In genomic region chr13:89955773-89956172, GRCh38 we compare ENCODE assay signal across 26 cellular contexts.
"Had no signal": no experiment of that assay in that cellular context is flagged by ENCODE, and none has a peak within 500 bp of the region (broad histone marks: within the 10 kb centered on the region; RNA-seq: fewer than 3 reads in every experiment).

No MANE protein-coding gene starts in this region.

- ATAC-seq: effector memory CD8-positive, alpha-beta T cell; esophagus mucosa; foreskin keratinocyte; gastrocnemius medialis; gastroesophageal sphincter; heart left ventricle; heart right ventricle had no signal

- H2AFZ ChIP-seq: hepatocyte had no signal

- FAIRE-seq: endothelial cell of umbilical vein had no signal

- H3K4me3 ChIP-seq: colonic mucosa, coronary artery, dorsolateral prefrontal cortex, esophagus muscularis mucosa, esophagus squamous epithelium, gastrocnemius medialis, gastroesophageal sphincter, heart left ventricle, heart right ventricle, hepatocyte had no signal

- H3K27ac ChIP-seq: colonic mucosa, coronary artery, dorsolateral prefrontal cortex, epithelial cell of prostate, esophagus muscularis mucosa, esophagus squamous epithelium, foreskin keratinocyte, gastrocnemius medialis, gastroesophageal sphincter, heart left ventricle, heart right ventricle, hepatocyte had no signal

- H3K79me2 ChIP-seq: hepatocyte had no signal

- H3K4me2 ChIP-seq: hepatocyte had no signal

- DNase-seq: colonic mucosa; cortex of kidney; dermis blood vessel endothelial cell; dorsolateral prefrontal cortex; effector CD4-positive, alpha-beta T cell; effector CD8-positive, alpha-beta T cell; effector memory CD4-positive, alpha-beta T cell; effector memory CD8-positive, alpha-beta T cell; endodermal cell; erythroblast; esophagus squamous epithelium; foreskin fibroblast; foreskin keratinocyte; foreskin melanocyte; gastrocnemius medialis; glutamatergic neuron; head of caudate nucleus; heart left ventricle; heart right ventricle had no signal

- H3K9me3 ChIP-seq: colonic mucosa, esophagus muscularis mucosa, esophagus squamous epithelium, gastrocnemius medialis, gastroesophageal sphincter had no signal

- H3K27me3 ChIP-seq: colonic mucosa, dorsolateral prefrontal cortex, esophagus muscularis mucosa, esophagus squamous epithelium, foreskin keratinocyte, gastrocnemius medialis, gastroesophageal sphincter, heart left ventricle, heart right ventricle, hepatocyte had no signal

- H3K36me3 ChIP-seq: colonic mucosa, esophagus muscularis mucosa, esophagus squamous epithelium, gastrocnemius medialis, gastroesophageal sphincter, heart left ventricle, heart right ventricle had no signal

- H3K4me1 ChIP-seq: colonic mucosa, esophagus muscularis mucosa, esophagus squamous epithelium, foreskin keratinocyte, gastrocnemius medialis, gastroesophageal sphincter, heart left ventricle, heart right ventricle had no signal
